Comparison of ENCODE assay signal across 23 cellular contexts in the genomic region with DNA sequence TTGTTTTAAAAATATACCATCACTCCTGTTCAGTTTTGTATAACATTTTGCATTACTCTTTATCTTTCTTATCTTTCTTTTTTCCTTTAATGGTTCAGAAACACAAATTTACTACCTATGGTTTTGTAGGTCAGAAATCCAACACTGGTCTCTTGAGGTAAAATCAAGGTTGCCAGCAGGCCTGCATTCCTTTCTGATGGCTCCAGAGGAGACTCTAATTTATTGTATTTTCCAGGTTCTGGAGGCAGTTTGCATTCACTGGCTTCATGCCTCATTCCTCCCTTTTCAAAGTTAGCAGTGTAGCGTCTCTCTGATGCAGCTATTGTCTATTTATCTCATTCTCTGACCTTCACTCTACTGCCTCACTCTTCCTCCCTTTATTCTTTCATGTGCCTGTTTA.
"Had no signal": no experiment of that assay in that cellular context is flagged by ENCODE, and none has a peak within 500 bp of the region (broad histone marks: within the 10 kb centered on the region; RNA-seq: fewer than 3 reads in every experiment).

No MANE protein-coding gene starts in this region.

- H3K27ac Mint-ChIP-seq: activated CD8-positive, alpha-beta T cell treated with anti-CD3 and anti-CD28 coated beads, Interleukin-2, amount 10 ng/mL, durations not matched to agents 7 days and 5 days; activated naive CD4-positive, alpha-beta T cell treated with anti-CD3 and anti-CD28 coated beads, Interleukin-2, amount 50 U/mL, for 72 hours; activated naive CD8-positive, alpha-beta T cell treated with anti-CD3 and anti-CD28 coated beads, Interleukin-2, amount 50 U/mL, for 24 hours; activated T-helper 1 cell treated with anti-CD3 and anti-CD28 coated beads, Interleukin-12 subunit alpha, Interleukin-12 subunit beta, Interleukin-2, Interleukin-4 antibody, amounts not matched to agents 30 ng/mL and 10 ng/mL and 1 ng/mL, durations not matched to agents 14 hours and 24 hours and 36 hours; brain; T-helper 1 cell treated with Interleukin-12 subunit alpha and Interleukin-12 subunit beta and Interleukin-4 antibody, amounts not matched to agents 30 μg/mL and 1 μg/mL, for 36 hours had no signal

- H3K27me3 Mint-ChIP-seq: activated naive CD8-positive, alpha-beta T cell treated with anti-CD3 and anti-CD28 coated beads, Interleukin-2, amount 50 U/mL, for 24 hours; brain; central memory CD8-positive, alpha-beta T cell had no signal

- ATAC-seq: activated CD8-positive, alpha-beta T cell treated with anti-CD3 and anti-CD28 coated beads, Interleukin-2, amount 10 ng/mL, durations not matched to agents 7 days and 5 days; activated naive CD4-positive, alpha-beta T cell treated with anti-CD3 and anti-CD28 coated beads, Interleukin-2, amount 50 U/mL, for 72 hours; activated naive CD8-positive, alpha-beta T cell treated with anti-CD3 and anti-CD28 coated beads, Interleukin-2, amount 50 U/mL, for 24 hours had no signal

- H3K36me3 Mint-ChIP-seq: brain had no signal

- DNase-seq: activated CD4-positive, alpha-beta T cell treated with anti-CD3 and anti-CD28 coated beads for 48 hours; activated CD4-positive, alpha-beta T cell treated with anti-CD3 and anti-CD28 coated beads, Interleukin-2, amount 50 U/mL, for 4 hours; activated CD4-positive, CD25-positive, alpha-beta regulatory T cell treated with anti-CD3 and anti-CD28 coated beads, Interleukin-2, amount 50 U/mL, for 72 hours; activated CD8-positive, alpha-beta memory T cell treated with anti-CD3 and anti-CD28 coated beads, Interleukin-2, amount 50 U/mL, for 48 hours; activated CD8-positive, alpha-beta T cell treated with anti-CD3 and anti-CD28 coated beads, Interleukin-2, amount 10 ng/mL, durations not matched to agents 7 days and 5 days; activated effector memory CD4-positive, alpha-beta T cell treated with anti-CD3 and anti-CD28 coated beads, Interleukin-2, amount 50 U/mL, for 16 hours; activated naive CD4-positive, alpha-beta T cell treated with Interleukin-2 at 50 U/mL for 16 hours; activated naive CD8-positive, alpha-beta T cell treated with anti-CD3 and anti-CD28 coated beads, Interleukin-2, amount 50 U/mL, for 24 hours; activated T-cell treated with anti-CD3 and anti-CD28 coated beads, Interleukin-2, amount 50 U/mL, for 1 hour; amniotic stem cell; KBM-7; NCI-H1048; NCI-H1930; NCI-H446; NCI-H524; Peyer's patch; Right ventricle myocardium superior; SJCRH30 had no signal

- H3K4me1 Mint-ChIP-seq: activated naive CD8-positive, alpha-beta T cell treated with anti-CD3 and anti-CD28 coated beads, Interleukin-2, amount 50 U/mL, for 24 hours; brain; central memory CD8-positive, alpha-beta T cell had no signal

- H3K4me3 Mint-ChIP-seq: activated CD8-positive, alpha-beta T cell treated with anti-CD3 and anti-CD28 coated beads, Interleukin-2, amount 10 ng/mL, durations not matched to agents 7 days and 5 days; activated naive CD8-positive, alpha-beta T cell treated with anti-CD3 and anti-CD28 coated beads, Interleukin-2, amount 50 U/mL, for 24 hours; activated T-helper 1 cell treated with anti-CD3 and anti-CD28 coated beads, Interleukin-12 subunit alpha, Interleukin-12 subunit beta, Interleukin-2, Interleukin-4 antibody, amounts not matched to agents 30 ng/mL and 10 ng/mL and 1 ng/mL, durations not matched to agents 14 hours and 24 hours and 36 hours; brain; central memory CD8-positive, alpha-beta T cell; T-helper 1 cell treated with Interleukin-12 subunit alpha and Interleukin-12 subunit beta and Interleukin-4 antibody, amounts not matched to agents 30 μg/mL and 1 μg/mL, for 36 hours had no signal
